1 cellular context compared by ENCODE assay signal in the genomic region with DNA sequence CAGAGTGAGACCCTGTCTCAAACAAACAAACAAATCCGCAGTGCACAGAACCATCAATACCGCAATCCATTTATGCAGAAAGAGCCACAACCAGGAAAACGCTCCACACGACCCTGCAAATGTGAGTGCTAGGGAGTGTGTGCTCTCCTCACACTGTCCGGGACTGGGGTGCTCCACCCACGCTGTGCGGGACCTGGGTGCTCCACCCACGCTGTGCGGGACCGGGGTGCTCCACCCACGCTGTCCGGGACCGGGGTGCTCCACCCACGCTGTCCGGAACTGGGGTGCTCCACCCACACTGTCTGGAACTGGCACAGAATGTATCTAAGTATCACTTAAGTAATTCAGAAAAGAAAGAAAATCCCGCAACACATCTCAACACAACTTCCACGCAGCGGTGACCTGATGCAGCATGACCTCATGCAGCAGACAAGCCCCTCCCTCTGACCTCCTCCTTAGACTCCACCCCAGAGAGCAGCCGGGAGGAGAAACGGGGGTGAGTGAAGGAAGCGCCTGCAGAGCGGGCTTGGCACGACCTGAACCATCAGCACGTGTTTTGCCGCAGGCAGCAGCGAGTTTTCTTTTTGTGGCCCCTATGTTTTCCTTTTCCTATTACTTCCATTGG.
TF ChIP-seq lines count a peak whose summit lies in the region.

No MANE protein-coding gene starts in this region.

TF ChIP-seq in IMR-90, 13 proteins besides CTCF, POLR2A, EP300 and RAD21 (continued from another document):
- TF ChIP-seq USF2 (IDR thresholded peaks at IDR 0.05; ENCODE audit: low read depth, low read length) (no peak), RFX5 (IDR thresholded peaks at IDR 0.05; ENCODE audit: low read depth, low read length) (no peak), FOS (IDR thresholded peaks at IDR 0.05; ENCODE audit: low read depth, low read length) (no peak), CHD1 (IDR thresholded peaks at IDR 0.05; ENCODE audit: low read depth, low read length) (no peak), MAFK (IDR thresholded peaks at IDR 0.05; ENCODE audit: low read depth, low read length) (no peak), MXI1 (IDR thresholded peaks at IDR 0.05; ENCODE audit: borderline replicate concordance, low read depth, low read length) (no peak), CEBPB (IDR thresholded peaks at IDR 0.05; ENCODE audit: low read depth, low read length) (no peak), SMC3 (IDR thresholded peaks at IDR 0.05; ENCODE audit: low read depth, low read length) (no peak)
